21 cellular contexts compared by ENCODE assay signal in genomic region chr22:31235076-31235475, GRCh38. TPM values are rescaled to one million over a fixed set of nuclear protein-coding genes. Genes with fewer than 3 reads are reported as not detected.
DNase-seq lines count a peak whose midpoint lies in the region; ATAC-seq and TF ChIP-seq lines count a peak whose summit lies in the region.
"Had no signal": no experiment of that assay in that cellular context is flagged by ENCODE, and none has a peak within 500 bp of the region (broad histone marks: within the 10 kb centered on the region; RNA-seq: fewer than 3 reads in every experiment).

No MANE protein-coding gene starts in this region.

- peak overlapping the region; percentile 43 for H3K4me3 Mint-ChIP-seq in activated T-helper 17 cell treated with anti-CD3 and anti-CD28 coated beads, Interleukin-2, amount 50 U/mL, for 72 hours
- H3K4me3 Mint-ChIP-seq: activated naive CD4-positive, alpha-beta T cell treated with anti-CD3 and anti-CD28 coated beads, Interleukin-2, amount 10 ng/mL, durations not matched to agents 7 days and 5 days had no signal

- TF ChIP-seq CTCF in lower lobe of right lung (IDR thresholded peaks at IDR 0.05): no peak
- TF ChIP-seq CTCF in thyroid gland (IDR thresholded peaks at IDR 0.05): no peak

- H3K36me3 ChIP-seq in lower lobe of right lung (no peaks in the 10 kb centered on the region), thyroid gland (no peaks in the 10 kb centered on the region)
- H3K36me3 ChIP-seq: sigmoid colon, SJCRH30 had no signal

- TF ChIP-seq POLR2A in thyroid gland (IDR thresholded peaks at IDR 0.05): no peak

- intact Hi-C loops in right cardiac atrium (cut with DNase I) (loop anchor here in 1 of 4 donors (10.0 kb wide), 1 partner anchor 150 kb away; the partner anchor contains the start of gene SMTN), Right ventricle myocardium superior (cut with DNase I) (no loop called here), lower lobe of right lung (cut with DNase I) (no loop called here), thyroid gland (cut with DNase I) (loop anchor here (10.0 kb wide), 1 partner anchor 120 kb away; no protein-coding TSS in a partner anchor)

- no peaks in the 10 kb centered on the region for H3K9me3 ChIP-seq in right cardiac atrium (ENCODE audit: control insufficient read depth, low read length)
- H3K9me3 ChIP-seq in lower lobe of right lung: no peaks in the 10 kb centered on the region
- H3K9me3 ChIP-seq in thyroid gland: no peaks in the 10 kb centered on the region
- H3K9me3 ChIP-seq: sigmoid colon, SJCRH30 had no signal

- H3K36me3 Mint-ChIP-seq in activated T-helper 17 cell treated with anti-CD3 and anti-CD28 coated beads, Interleukin-2, amount 50 U/mL, for 72 hours (ENCODE audit: low read depth): peaks cover 46% of the 10 kb centered on the region

- H3K4me1 ChIP-seq in right cardiac atrium (ENCODE audit: control insufficient read depth, insufficient read depth, low read length): peaks cover 5% of the 10 kb centered on the region
- H3K4me1 ChIP-seq in lower lobe of right lung: peaks cover 58% of the 10 kb centered on the region
- peaks cover 9 to 32% of the 10 kb centered on the region in 2 donors for H3K4me1 ChIP-seq in thyroid gland
- H3K4me1 ChIP-seq: SJCRH30 had no signal

- peak overlapping the region; percentile 65 for H3K27ac Mint-ChIP-seq in activated T-helper 17 cell treated with anti-CD3 and anti-CD28 coated beads, Interleukin-2, amount 50 U/mL, for 72 hours

- peaks cover 34% of the 10 kb centered on the region for H3K4me1 Mint-ChIP-seq in activated T-helper 17 cell treated with anti-CD3 and anti-CD28 coated beads, Interleukin-2, amount 50 U/mL, for 72 hours

- H3K4me3 ChIP-seq in right cardiac atrium (ENCODE audit: low read length) (no peak overlapping the region), lower lobe of right lung (no peak overlapping the region), thyroid gland (replicated peaks in 1 of 3) (no peak overlapping the region)
- H3K4me3 ChIP-seq: sigmoid colon, SJCRH30 had no signal

- H3K27me3 ChIP-seq in right cardiac atrium (ENCODE audit: control insufficient read depth, insufficient read depth) (no peaks in the 10 kb centered on the region), lower lobe of right lung (ENCODE audit: low read depth) (no peaks in the 10 kb centered on the region), thyroid gland (no peaks in the 10 kb centered on the region)
- H3K27me3 ChIP-seq: sigmoid colon, SJCRH30 had no signal

- DNase-seq in right cardiac atrium: no peak
- no peak for DNase-seq in Right ventricle myocardium superior
- no peak for DNase-seq in lower lobe of right lung
- no peak for DNase-seq in thyroid gland
- no peak for DNase-seq in NK-92 treated with Interleukin-12 subunit alpha and Interleukin-12 subunit beta, amount 100 ng/mL, for 24 hours (lab: John Stamatoyannopoulos, UW)
- no peak for DNase-seq in GM19240 (ENCODE audit: insufficient read length, low spot score)
- DNase-seq: activated CD4-positive, alpha-beta T cell treated with anti-CD3 and anti-CD28 coated beads for 1 hour; activated CD8-positive, alpha-beta memory T cell treated with anti-CD3 and anti-CD28 coated beads, Interleukin-2, amount 50 U/mL, for 4 hours; activated naive CD4-positive, alpha-beta T cell treated with anti-CD3 and anti-CD28 coated beads, Interleukin-2, amount 10 ng/mL, durations not matched to agents 7 days and 5 days; cortex of kidney; GOT3; NCI-H1105; NCI-H2107; NCI-H526; OCI-M1; sigmoid colon; SJCRH30; stimulated activated CD4-positive, alpha-beta T cell treated with anti-CD3 and anti-CD28 coated beads, Interleukin-2, amount 100 ng/mL, for 24 hours had no signal

- no peaks in the 10 kb centered on the region for H3K27me3 Mint-ChIP-seq in activated T-helper 17 cell treated with anti-CD3 and anti-CD28 coated beads, Interleukin-2, amount 50 U/mL, for 72 hours
- H3K27me3 Mint-ChIP-seq: activated naive CD4-positive, alpha-beta T cell treated with anti-CD3 and anti-CD28 coated beads, Interleukin-2, amount 10 ng/mL, durations not matched to agents 7 days and 5 days had no signal

- H3K9me3 Mint-ChIP-seq in activated T-helper 17 cell treated with anti-CD3 and anti-CD28 coated beads, Interleukin-2, amount 50 U/mL, for 72 hours: no peaks in the 10 kb centered on the region
- H3K9me3 Mint-ChIP-seq: activated naive CD4-positive, alpha-beta T cell treated with anti-CD3 and anti-CD28 coated beads, Interleukin-2, amount 10 ng/mL, durations not matched to agents 7 days and 5 days had no signal

- 55% methylated on average over 3 of the region's 3 CpGs for WGBS in right cardiac atrium
- WGBS in thyroid gland, 2 donors: 65 to 71% methylated on average over 3 of the region's 3 CpGs

- ATAC-seq in right cardiac atrium (peak in 1 of 2 donors; percentile 33), Right ventricle myocardium superior (ENCODE audit: poor library complexity) (no peak), lower lobe of right lung (no peak), GM18498 (IDR thresholded peaks at IDR 0.05; ENCODE audit: unreplicated experiment) (no peak)
- ATAC-seq in activated T-helper 17 cell treated with anti-CD3 and anti-CD28 coated beads, Interleukin-2, amount 50 U/mL, for 72 hours (replicated peaks): peak; percentile 47
- ATAC-seq: esophagus mucosa had no signal

- peak overlapping the region; percentile 16 for H3K27ac ChIP-seq in right cardiac atrium (ENCODE audit: low read length)
- H3K27ac ChIP-seq in lower lobe of right lung: peak overlapping the region; percentile 55
- peak overlapping the region in 2 of 3 donors; percentile 4 to 24 for H3K27ac ChIP-seq in thyroid gland
- H3K27ac ChIP-seq: SJCRH30 had no signal

RNA-seq across cellular contexts. Expression of gene LIMK2, which starts 23.0 kb away (rescaled TPM):
- total RNA-seq in right cardiac atrium (10 to 100 TPM in 3 of 4 donors, 1 to 10 TPM in 1; 8.9 to 12.1 (median 11.1) TPM), Right ventricle myocardium superior (8.5 TPM), lower lobe of right lung (61.2 TPM), thyroid gland (100 to 1,000 TPM in 2 of 4 donors, 10 to 100 TPM in 2; 85.0 to 123 (median 99.4) TPM)
- polyA plus RNA-seq in right cardiac atrium: 6.5 TPM
- total RNA-seq in activated T-helper 17 cell treated with anti-CD3 and anti-CD28 coated beads, Interleukin-2, amount 50 U/mL, for 72 hours: 10 to 100 TPM; 59.5 to 61.4 TPM

RNA-seq across cellular contexts. Expression of gene PIK3IP1, which starts 57.2 kb away (rescaled TPM):
- total RNA-seq in right cardiac atrium (10 to 100 TPM in 2 of 4 donors, 1 to 10 TPM in 2; 5.9 to 17.6 (median 10.8) TPM), Right ventricle myocardium superior (10.4 TPM), lower lobe of right lung (54.9 TPM), thyroid gland (10 to 100 TPM; 39.8 to 88.4 (median 48.1) TPM)
- 14.0 TPM for polyA plus RNA-seq in right cardiac atrium
- total RNA-seq in activated T-helper 17 cell treated with anti-CD3 and anti-CD28 coated beads, Interleukin-2, amount 50 U/mL, for 72 hours: 10 to 100 TPM; 11.0 to 24.1 TPM
